In the genomic region with DNA sequence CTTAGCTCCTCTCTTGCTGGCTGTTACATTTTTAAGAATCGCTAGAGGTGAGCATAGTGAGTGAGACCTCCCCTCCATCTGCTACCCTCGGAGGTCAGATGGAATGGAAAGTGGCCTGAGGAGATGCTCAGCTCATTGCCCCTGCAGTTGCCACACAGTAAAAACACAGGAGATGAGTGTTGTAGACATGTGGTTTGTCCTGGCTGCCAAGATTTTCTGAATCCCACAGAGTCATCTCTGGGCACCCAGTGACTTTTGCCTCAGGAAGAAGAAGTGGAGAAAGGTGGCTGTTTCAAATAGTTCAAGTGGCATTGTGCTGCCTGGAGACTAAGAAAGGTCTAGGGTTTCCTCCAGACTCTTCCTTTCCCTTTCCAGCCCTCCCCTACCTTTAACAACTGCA, we compare ENCODE assay signal across 23 cellular contexts.
"Had no signal": no experiment of that assay in that cellular context is flagged by ENCODE, and none has a peak within 500 bp of the region (broad histone marks: within the 10 kb centered on the region; RNA-seq: fewer than 3 reads in every experiment).

No MANE protein-coding gene starts in this region.

- H3K9me3 ChIP-seq: ovary, transverse colon, upper lobe of right lung, uterus had no signal

- DNase-seq: dermis blood vessel endothelial cell; effector memory CD4-positive, alpha-beta T cell; foreskin melanocyte; natural killer cell; occipital lobe; ovary; posterior cingulate gyrus; psoas muscle; right cardiac atrium; sigmoid colon; stimulated activated CD4-positive, alpha-beta T cell treated with anti-CD3 and anti-CD28 coated beads, Interleukin-15, amount 100 ng/mL, for 24 hours; stimulated activated CD4-positive, alpha-beta T cell treated with anti-CD3 and anti-CD28 coated beads, Interleukin-2, amount 100 ng/mL, for 48 hours; stimulated activated naive B cell treated with anti-CD40 and anti-IgM and Interleukin-4, amounts not matched to agents 10 μg/mL and 1 μg/mL and 100 μg/mL, for 72 hours; transverse colon; upper lobe of right lung; uterus had no signal

- FAIRE-seq: endothelial cell of umbilical vein, keratinocyte had no signal

- H3K36me3 ChIP-seq: esophagus muscularis mucosa, ovary, sigmoid colon, suprapubic skin, transverse colon, upper lobe of right lung, uterus had no signal

- H3K27me3 ChIP-seq: esophagus muscularis mucosa, ovary, sigmoid colon, suprapubic skin, transverse colon, upper lobe of right lung, uterus had no signal

- H3K4me3 ChIP-seq: coronary artery, esophagus muscularis mucosa, lung, ovary, psoas muscle, sigmoid colon, skin epidermis, suprapubic skin, transverse colon, upper lobe of right lung, uterus had no signal

- H3K4me1 ChIP-seq: esophagus muscularis mucosa, psoas muscle, sigmoid colon, suprapubic skin, transverse colon, upper lobe of right lung, uterus had no signal

- H3K27ac ChIP-seq: coronary artery, esophagus muscularis mucosa, ovary, psoas muscle, sigmoid colon, skin epidermis, suprapubic skin, transverse colon, upper lobe of right lung, uterus had no signal
